1 cellular context compared by ENCODE assay signal in the genomic region with DNA sequence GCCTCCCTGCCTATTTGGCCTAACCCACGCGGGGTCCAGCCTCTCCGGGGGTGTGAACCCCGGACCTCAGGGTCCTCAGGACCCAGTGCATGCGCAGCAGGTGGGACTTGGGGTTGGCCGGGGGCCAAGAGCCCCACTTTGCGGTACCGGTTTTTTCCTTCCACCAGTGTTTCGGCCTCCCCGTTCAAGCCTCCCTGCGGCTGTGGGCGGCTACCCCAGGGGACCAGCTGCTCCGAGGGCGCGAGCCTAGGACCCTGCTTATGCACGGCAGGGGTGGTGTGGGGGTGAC.
TF ChIP-seq lines count a peak whose summit lies in the region.

No MANE protein-coding gene starts in this region.

TF ChIP-seq in A549, 52 proteins besides CTCF, POLR2A, EP300 and RAD21 (continued from another document):
- TF ChIP-seq, protein P1, sequence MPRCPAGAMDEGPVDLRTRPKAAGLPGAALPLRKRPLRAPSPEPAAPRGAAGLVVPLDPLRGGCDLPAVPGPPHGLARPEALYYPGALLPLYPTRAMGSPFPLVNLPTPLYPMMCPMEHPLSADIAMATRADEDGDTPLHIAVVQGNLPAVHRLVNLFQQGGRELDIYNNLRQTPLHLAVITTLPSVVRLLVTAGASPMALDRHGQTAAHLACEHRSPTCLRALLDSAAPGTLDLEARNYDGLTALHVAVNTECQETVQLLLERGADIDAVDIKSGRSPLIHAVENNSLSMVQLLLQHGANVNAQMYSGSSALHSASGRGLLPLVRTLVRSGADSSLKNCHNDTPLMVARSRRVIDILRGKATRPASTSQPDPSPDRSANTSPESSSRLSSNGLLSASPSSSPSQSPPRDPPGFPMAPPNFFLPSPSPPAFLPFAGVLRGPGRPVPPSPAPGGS (IDR thresholded peaks at IDR 0.05), result no peak
- TF ChIP-seq EHMT2 (IDR thresholded peaks at IDR 0.05; ENCODE audit: low read depth), result no peak
- TF ChIP-seq SREBF2 (IDR thresholded peaks at IDR 0.05), result no peak
- TF ChIP-seq FOSB (CRISPR knock-in tag; IDR thresholded peaks at IDR 0.05), result no peak
- TF ChIP-seq MAFK (IDR thresholded peaks at IDR 0.05; ENCODE audit: partially characterized antibody), result no peak
- no peak for TF ChIP-seq NPAS2 (CRISPR knock-in tag; IDR thresholded peaks at IDR 0.05; ENCODE audit: borderline replicate concordance)
- no peak for TF ChIP-seq FOXS1 (CRISPR knock-in tag; IDR thresholded peaks at IDR 0.05)
